8 cellular contexts compared by ENCODE assay signal in genomic region chr1:23539698-23540266, GRCh38. TPM values are rescaled to one million over a fixed set of nuclear protein-coding genes. Genes with fewer than 3 reads are reported as not detected.
A peak's percentile ranks its signal among the peaks of the same experiment; 100 is the strongest.
DNase-seq lines count a peak whose midpoint lies in the region; ATAC-seq and TF ChIP-seq lines count a peak whose summit lies in the region.

No MANE protein-coding gene starts in this region.

- H3K4me1 ChIP-seq in colonic mucosa (peaks cover under 1% of the 10 kb centered on the region), lower lobe of right lung (peaks cover 17% of the 10 kb centered on the region)

- no peaks in the 10 kb centered on the region for H3K36me3 Mint-ChIP-seq in activated CD4-positive, alpha-beta T cell treated with anti-CD3 and anti-CD28 coated beads, Interleukin-2, amount 10 ng/mL, durations not matched to agents 24 days and 14 days (ENCODE audit: low read depth)

- peak overlapping the region; percentile 35 to 61 for H3K9ac ChIP-seq in colonic mucosa (ENCODE audit: low read depth in 2 of 2, low read length in 2 of 2)

- no peaks in the 10 kb centered on the region for H3K9me3 ChIP-seq in colonic mucosa
- no peaks in the 10 kb centered on the region for H3K9me3 ChIP-seq in lower lobe of right lung

- H3K4me1 Mint-ChIP-seq in activated CD4-positive, alpha-beta T cell treated with anti-CD3 and anti-CD28 coated beads, Interleukin-2, amount 10 ng/mL, durations not matched to agents 24 days and 14 days: peaks cover 15% of the 10 kb centered on the region

- H3K27me3 Mint-ChIP-seq in activated CD4-positive, alpha-beta T cell treated with anti-CD3 and anti-CD28 coated beads, Interleukin-2, amount 10 ng/mL, durations not matched to agents 24 days and 14 days: peaks cover 3% of the 10 kb centered on the region

- DNase-seq in C1 segment of cervical spinal cord (lab: John Stamatoyannopoulos, UW) (peak in 13 of 14 donors; percentile 23 to 76 (median 66)), NCI-H774 (lab: John Stamatoyannopoulos, UW) (peak; percentile 55), colonic mucosa (peak; percentile 93), lower lobe of right lung (peak; percentile 90)
- DNase-seq in activated CD4-positive, alpha-beta T cell treated with anti-CD3 and anti-CD28 coated beads, Interleukin-2, amount 10 ng/mL, durations not matched to agents 24 days and 14 days: peak; percentile 98
- peak; percentile 81 to 92 (median 85) for DNase-seq in stimulated activated CD4-positive, alpha-beta T cell treated with anti-CD3 and anti-CD28 coated beads, TNF-alpha, amount 100 ng/mL, for 48 hours (ENCODE audit: low read depth in 3 of 3)

- H3K4me3 ChIP-seq in colonic mucosa (no peak overlapping the region), lower lobe of right lung (peak overlapping the region; percentile 9)

- H3K36me3 ChIP-seq in colonic mucosa (no peaks in the 10 kb centered on the region), lower lobe of right lung (no peaks in the 10 kb centered on the region)

- H3K27me3 ChIP-seq in colonic mucosa (no peaks in the 10 kb centered on the region), lower lobe of right lung (ENCODE audit: low read depth) (no peaks in the 10 kb centered on the region)

- peak; percentile 87 for TF ChIP-seq CTCF in colonic mucosa (IDR thresholded peaks at IDR 0.05)
- TF ChIP-seq CTCF in lower lobe of right lung (IDR thresholded peaks at IDR 0.05): peak; percentile 96

- ATAC-seq in GM19455 (IDR thresholded peaks at IDR 0.05; ENCODE audit: unreplicated experiment) (peak; percentile 87), HG03571 (IDR thresholded peaks at IDR 0.05; ENCODE audit: unreplicated experiment) (peak; percentile 67), lower lobe of right lung (peak; percentile 90 to 95)

- H3K4me3 Mint-ChIP-seq in activated CD4-positive, alpha-beta T cell treated with anti-CD3 and anti-CD28 coated beads, Interleukin-2, amount 10 ng/mL, durations not matched to agents 24 days and 14 days: peak overlapping the region; percentile 51

- intact Hi-C loops in activated CD4-positive, alpha-beta T cell treated with anti-CD3 and anti-CD28 coated beads, Interleukin-2, amount 10 ng/mL, durations not matched to agents 24 days and 14 days (cut with micrococcal nuclease): loop anchor here (1.0 to 10.0 kb wide), 4 partner anchors 8 to 415 kb away; partner anchors contain the start of genes E2F2 and PNRC2
- intact Hi-C loops in colonic mucosa (cut with DNase I): loop anchor here (2.0 kb wide), 1 partner anchor 43 kb away; no protein-coding TSS in a partner anchor
- intact Hi-C loops in lower lobe of right lung (cut with DNase I): no loop called here

- H3K27ac Mint-ChIP-seq in activated CD4-positive, alpha-beta T cell treated with anti-CD3 and anti-CD28 coated beads, Interleukin-2, amount 10 ng/mL, durations not matched to agents 24 days and 14 days: peak overlapping the region; percentile 70

- no peak overlapping the region for H3K27ac ChIP-seq in colonic mucosa
- no peak overlapping the region for H3K27ac ChIP-seq in lower lobe of right lung

- H3K9me3 Mint-ChIP-seq in activated CD4-positive, alpha-beta T cell treated with anti-CD3 and anti-CD28 coated beads, Interleukin-2, amount 10 ng/mL, durations not matched to agents 24 days and 14 days: no peaks in the 10 kb centered on the region

RNA-seq across cellular contexts. Expression of gene E2F2, which starts 8.7 kb away (rescaled TPM):
- total RNA-seq in activated CD4-positive, alpha-beta T cell treated with anti-CD3 and anti-CD28 coated beads, Interleukin-2, amount 10 ng/mL, durations not matched to agents 24 days and 14 days: 30.4 and 33.7 TPM in 2 replicates
- 10 to 100 TPM in 1 of 2 donors, 1 to 10 TPM in 1; 8.2 to 32.9 TPM for total RNA-seq in colonic mucosa
- total RNA-seq in lower lobe of right lung: 1.1 TPM

RNA-seq across cellular contexts. Expression of gene ID3, which starts 19.5 kb away (rescaled TPM):
- 21.2 and 23.5 TPM in 2 replicates for total RNA-seq in activated CD4-positive, alpha-beta T cell treated with anti-CD3 and anti-CD28 coated beads, Interleukin-2, amount 10 ng/mL, durations not matched to agents 24 days and 14 days
- total RNA-seq in colonic mucosa (100 to 1,000 TPM; 106 to 221 TPM), lower lobe of right lung (137 TPM)

RNA-seq across cellular contexts. Expression of gene ASAP3, which starts 55.8 kb away (rescaled TPM):
- 0.40 and 0.63 TPM in 2 replicates for total RNA-seq in activated CD4-positive, alpha-beta T cell treated with anti-CD3 and anti-CD28 coated beads, Interleukin-2, amount 10 ng/mL, durations not matched to agents 24 days and 14 days
- total RNA-seq in colonic mucosa (10 to 100 TPM; 22.9 to 27.3 TPM), lower lobe of right lung (34.5 TPM)

Comparison
In these comparisons a context has a peak if more than half of its experiments do, and no peak if none do; other contexts are left out.
1. RNA of gene ASAP3, which starts 55.8 kb away (total RNA-seq): 34.5 TPM in lower lobe of right lung (single experiment) and 22.9 to 27.3 TPM in colonic mucosa; 0.40 to 0.63 TPM in activated CD4-positive, alpha-beta T cell treated with anti-CD3 and anti-CD28 coated beads, Interleukin-2, amount 10 ng/mL, durations not matched to agents 24 days and 14 days; every median in the first group is over 10 times any median in the second.
2. Peak in every context shown above with its lines, with median percentiles within 50 percentile points of each other: DNase-seq and ATAC-seq.